8 cellular contexts compared by ENCODE assay signal in genomic region chr17:28576758-28577465, GRCh38. TPM values are rescaled to one million over a fixed set of nuclear protein-coding genes. Genes with fewer than 3 reads are reported as not detected.
A peak's percentile ranks its signal among the peaks of the same experiment; 100 is the strongest.
DNase-seq lines count a peak whose midpoint lies in the region; ATAC-seq and TF ChIP-seq lines count a peak whose summit lies in the region.

Gene ALDOC, minus strand, starts transcription at chr17:28576895. Its CDS starts 1,363 bp downstream, at chr17:28575532.

- H3K36me3 ChIP-seq in gastroesophageal sphincter, result peaks cover 0 to 5% of the 10 kb centered on the region in 2 donors

- 78 to 80% methylated on average over 1 of the region's 26 CpGs for WGBS in gastroesophageal sphincter (ENCODE audit: low coverage in 1 of 2), 2 donors

- peaks cover 0 to 30% (median 11%) of the 10 kb centered on the region in 3 donors for H3K4me1 ChIP-seq in gastroesophageal sphincter

- peak; percentile 62 to 68 for TF ChIP-seq POLR2A in gastroesophageal sphincter (IDR thresholded peaks at IDR 0.05)

- ATAC-seq in GM21619 (IDR thresholded peaks at IDR 0.05; ENCODE audit: unreplicated experiment) (peak; percentile 70), gastroesophageal sphincter (peak; percentile 98)

- H3K27me3 ChIP-seq in gastroesophageal sphincter, result no peaks in the 10 kb centered on the region

- H3K27ac ChIP-seq in gastroesophageal sphincter, result peak within 1 kb of the TSS in 3 of 4 donors; percentile 50 to 66 (median 65)
- H3K27ac ChIP-seq in substantia nigra (ENCODE audit: low read depth, low read length, poor library complexity, severe bottlenecking), result peak within 1 kb of the TSS; percentile 91

- DNase-seq in DMS53 (lab: John Stamatoyannopoulos, UW), result peak; percentile 97
- DNase-seq in Kasumi-1 (lab: John Stamatoyannopoulos, UW), result peak; percentile 50 to 56
- DNase-seq in SIG-M5 treated with dmso at 0.1 percent for 504 hours (lab: John Stamatoyannopoulos, UW; ENCODE audit: unreplicated experiment), result peak; percentile 94
- peak; percentile 78 to 98 (median 90) for DNase-seq in activated naive CD4-positive, alpha-beta T cell (lab: John Stamatoyannopoulos, UW)
- peak; percentile 54 to 98 (median 93) for DNase-seq in nucleus accumbens (lab: John Stamatoyannopoulos, UW)
- DNase-seq in substantia nigra (lab: John Stamatoyannopoulos, UW), result peak; percentile 51 to 98 (median 94)

- peak within 1 kb of the TSS in 1 of 2 donors; percentile 40 for H3K4me3 ChIP-seq in gastroesophageal sphincter

- no peak for TF ChIP-seq EP300 in gastroesophageal sphincter (IDR thresholded peaks at IDR 0.05)

- H3K9me3 ChIP-seq in gastroesophageal sphincter, result no peaks in the 10 kb centered on the region

- TF ChIP-seq CTCF in gastroesophageal sphincter (IDR thresholded peaks at IDR 0.05), result no peak

RNA-seq across cellular contexts. Expression of gene ALDOC, which starts in this region (rescaled TPM):
- total RNA-seq in gastroesophageal sphincter, result 10 to 100 TPM; 29.1 to 46.5 (median 37.7) TPM
